Comparison of ENCODE assay signal across 8 cellular contexts in genomic region chrX:51893931-51894696, GRCh38. TPM values are rescaled to one million over a fixed set of nuclear protein-coding genes. Genes with fewer than 3 reads are reported as not detected.
DNase-seq lines count a peak whose midpoint lies in the region; ATAC-seq and TF ChIP-seq lines count a peak whose summit lies in the region.

No MANE protein-coding gene starts in this region.

- H3K4me1 Mint-ChIP-seq in activated naive CD8-positive, alpha-beta T cell treated with anti-CD3 and anti-CD28 coated beads, Interleukin-2, amount 10 ng/mL, durations not matched to agents 7 days and 5 days, result peaks cover 17% of the 10 kb centered on the region

- intact Hi-C loops in left ventricle myocardium inferior (cut with micrococcal nuclease), result no loop called here

- H3K4me3 ChIP-seq in left ventricle myocardium inferior, result peak overlapping the region; percentile 73

- peak overlapping the region; percentile 71 for H3K27ac ChIP-seq in left ventricle myocardium inferior (replicated peaks)

- no peaks in the 10 kb centered on the region for H3K27me3 ChIP-seq in left ventricle myocardium inferior (ENCODE audit: low read depth)

- H3K4me3 Mint-ChIP-seq in activated naive CD8-positive, alpha-beta T cell treated with anti-CD3 and anti-CD28 coated beads, Interleukin-2, amount 10 ng/mL, durations not matched to agents 7 days and 5 days, result peak overlapping the region; percentile 94

- peak; percentile 8 for ATAC-seq in activated naive CD8-positive, alpha-beta T cell treated with anti-CD3 and anti-CD28 coated beads, Interleukin-2, amount 10 ng/mL, durations not matched to agents 7 days and 5 days (ENCODE audit: low read depth)
- no peak for ATAC-seq in HG03378 (IDR thresholded peaks at IDR 0.05; ENCODE audit: unreplicated experiment)

- TF ChIP-seq CTCF in left ventricle myocardium inferior (IDR thresholded peaks at IDR 0.05; ENCODE audit: borderline replicate concordance), result no peak

- H3K4me1 ChIP-seq in left ventricle myocardium inferior, result peaks cover 13% of the 10 kb centered on the region

- no peaks in the 10 kb centered on the region for H3K9me3 Mint-ChIP-seq in activated naive CD8-positive, alpha-beta T cell treated with anti-CD3 and anti-CD28 coated beads, Interleukin-2, amount 10 ng/mL, durations not matched to agents 7 days and 5 days

- peak overlapping the region; percentile 93 for H3K27ac Mint-ChIP-seq in activated naive CD8-positive, alpha-beta T cell treated with anti-CD3 and anti-CD28 coated beads, Interleukin-2, amount 10 ng/mL, durations not matched to agents 7 days and 5 days

- H3K36me3 Mint-ChIP-seq in activated naive CD8-positive, alpha-beta T cell treated with anti-CD3 and anti-CD28 coated beads, Interleukin-2, amount 10 ng/mL, durations not matched to agents 7 days and 5 days, result peaks cover 10% of the 10 kb centered on the region

- POLR2A ChIA-PET in activated naive CD8-positive, alpha-beta T cell treated with anti-CD3 and anti-CD28 coated beads, Interleukin-2, amount 10 ng/mL, durations not matched to agents 7 days and 5 days (lab: Charles Lee), result interaction anchor here (0.7 kb wide), 1 partner anchor 20 kb away, joined by 3 read pairs; no protein-coding TSS in a partner anchor

- no peaks in the 10 kb centered on the region for H3K27me3 Mint-ChIP-seq in activated naive CD8-positive, alpha-beta T cell treated with anti-CD3 and anti-CD28 coated beads, Interleukin-2, amount 10 ng/mL, durations not matched to agents 7 days and 5 days

- H3K36me3 ChIP-seq in left ventricle myocardium inferior, result peaks cover 19% of the 10 kb centered on the region

- H3K9me3 ChIP-seq in left ventricle myocardium inferior (replicated peaks), result no peaks in the 10 kb centered on the region

- DNase-seq in ELR (ENCODE audit: low read depth), result peak; percentile 33
- DNase-seq in NCI-H146 treated with DMSO at 0.1 percent for 48 hours (lab: John Stamatoyannopoulos, UW; ENCODE audit: unreplicated experiment), result peak; percentile 19
- peak; percentile 53 for DNase-seq in activated naive CD8-positive, alpha-beta T cell treated with anti-CD3 and anti-CD28 coated beads, Interleukin-2, amount 10 ng/mL, durations not matched to agents 7 days and 5 days
- DNase-seq in left ventricle myocardium inferior, result no peak
- DNase-seq in putamen (ENCODE audit: low spot score), result peak; percentile 15
- no peak for DNase-seq in NCI-H187 treated with DMSO at 0.1 percent for 48 hours (lab: John Stamatoyannopoulos, UW)
- no peak for DNase-seq in activated gamma-delta T cell treated with Interleukin-2 at 50 U/mL for 16 hours

RNA-seq across cellular contexts. Expression of gene MAGED1, which starts 0.7 kb away (rescaled TPM):
- 10 to 100 TPM; 52.5 to 54.0 TPM for total RNA-seq in activated naive CD8-positive, alpha-beta T cell treated with anti-CD3 and anti-CD28 coated beads, Interleukin-2, amount 10 ng/mL, durations not matched to agents 7 days and 5 days
- total RNA-seq in left ventricle myocardium inferior, result 61.7 TPM

Comparison
In these comparisons a context has a peak if more than half of its experiments do, and no peak if none do; other contexts are left out.
1. DNase-seq: peak in ELR (single experiment), NCI-H146 treated with DMSO at 0.1 percent for 48 hours (single experiment), activated naive CD8-positive, alpha-beta T cell treated with anti-CD3 and anti-CD28 coated beads, Interleukin-2, amount 10 ng/mL, durations not matched to agents 7 days and 5 days (single experiment) and putamen (single experiment); none in left ventricle myocardium inferior (single experiment), NCI-H187 treated with DMSO at 0.1 percent for 48 hours (single experiment) and activated gamma-delta T cell treated with Interleukin-2 at 50 U/mL for 16 hours (single experiment).